ENCODE assay signal across 10 cellular contexts in genomic region chr1:242147096-242147976, GRCh38.
A peak's percentile ranks its signal among the peaks of the same experiment; 100 is the strongest.
DNase-seq lines count a peak whose midpoint lies in the region; ATAC-seq and TF ChIP-seq lines count a peak whose summit lies in the region.
"Had no signal": no experiment of that assay in that cellular context is flagged by ENCODE, and none has a peak within 500 bp of the region (broad histone marks: within the 10 kb centered on the region; RNA-seq: fewer than 3 reads in every experiment).

No MANE protein-coding gene starts in this region.

- TF ChIP-seq POLR2A in thyroid gland (IDR thresholded peaks at IDR 0.05): no peak

- H3K27ac Mint-ChIP-seq in GM23338: peak overlapping the region; percentile 36; the same call in 1 of the 2 replicates
- H3K27ac Mint-ChIP-seq in activated CD4-positive, alpha-beta memory T cell treated with anti-CD3 and anti-CD28 coated beads for 36 hours: no peak overlapping the region
- no peak overlapping the region for H3K27ac Mint-ChIP-seq in activated T-helper 2 cell treated with anti-CD3 and anti-CD28 coated beads, Interferon-gamma antibody, Interleukin-2, Interleukin-4, amounts not matched to agents 10 μg/mL and 5 μg/mL and 100 μg/mL, durations not matched to agents 14 hours and 24 hours and 36 hours

- no peak for TF ChIP-seq CTCF in GM23338 (conservative IDR thresholded peaks at IDR 0.05; ENCODE audit: low read depth in 2 of 2)
- no peak for TF ChIP-seq CTCF in fibroblast of villous mesenchyme (IDR thresholded peaks at IDR 0.05; ENCODE audit: insufficient read depth, low read depth, low read length)
- no peak for TF ChIP-seq CTCF in thyroid gland (IDR thresholded peaks at IDR 0.05)

- no peak overlapping the region for H3K4me3 Mint-ChIP-seq in GM23338
- H3K4me3 Mint-ChIP-seq in activated CD4-positive, alpha-beta memory T cell treated with anti-CD3 and anti-CD28 coated beads for 36 hours: no peak overlapping the region
- no peak overlapping the region for H3K4me3 Mint-ChIP-seq in activated T-helper 2 cell treated with anti-CD3 and anti-CD28 coated beads, Interferon-gamma antibody, Interleukin-2, Interleukin-4, amounts not matched to agents 10 μg/mL and 5 μg/mL and 100 μg/mL, durations not matched to agents 14 hours and 24 hours and 36 hours (ENCODE audit: low read depth)
- H3K4me3 Mint-ChIP-seq: central memory CD8-positive, alpha-beta T cell had no signal

- no peaks in the 10 kb centered on the region for H3K27me3 Mint-ChIP-seq in GM23338 (ENCODE audit: insufficient read depth, low read depth, poor library complexity)
- peaks cover 4% of the 10 kb centered on the region for H3K27me3 Mint-ChIP-seq in activated CD4-positive, alpha-beta memory T cell treated with anti-CD3 and anti-CD28 coated beads for 36 hours
- no peaks in the 10 kb centered on the region for H3K27me3 Mint-ChIP-seq in activated T-helper 2 cell treated with anti-CD3 and anti-CD28 coated beads, Interferon-gamma antibody, Interleukin-2, Interleukin-4, amounts not matched to agents 10 μg/mL and 5 μg/mL and 100 μg/mL, durations not matched to agents 14 hours and 24 hours and 36 hours (ENCODE audit: low read depth)

- no peak overlapping the region for H3K4me3 ChIP-seq in GM23338
- H3K4me3 ChIP-seq in fibroblast of villous mesenchyme (ENCODE audit: low read depth, low read length): no peak overlapping the region
- no peak overlapping the region for H3K4me3 ChIP-seq in thyroid gland (replicated peaks in 1 of 3)
- H3K4me3 ChIP-seq: stomach had no signal

- H3K27me3 ChIP-seq in GM23338 (ENCODE audit: insufficient read depth): no peaks in the 10 kb centered on the region
- H3K27me3 ChIP-seq in thyroid gland: no peaks in the 10 kb centered on the region
- H3K27me3 ChIP-seq: stomach had no signal

- no peaks in the 10 kb centered on the region for H3K79me2 ChIP-seq in GM23338 (replicated peaks; ENCODE audit: insufficient read depth)

- H3K9me3 ChIP-seq in thyroid gland: no peaks in the 10 kb centered on the region
- H3K9me3 ChIP-seq: stomach had no signal

- H3K9me2 ChIP-seq in GM23338 (ENCODE audit: insufficient read depth): no peaks in the 10 kb centered on the region

- in situ Hi-C loops in Caki2 (cut with HindIII; ENCODE audit: low pct_unique_long_range_greater_than_20kb, low sequenced_read_pairs): no loop called here

- DNase-seq in Caki2 (ENCODE audit: low read depth): peak; percentile 67
- DNase-seq in GM23338 (ENCODE audit: low spot score): peak; percentile 18
- DNase-seq in NOMO-1 treated with dmso at 0.1 percent for 144 hours (lab: John Stamatoyannopoulos, UW; ENCODE audit: unreplicated experiment): peak; percentile 78
- peak; percentile 2 for DNase-seq in fibroblast of villous mesenchyme (ENCODE audit: low read depth)
- DNase-seq in activated CD4-positive, alpha-beta memory T cell treated with anti-CD3 and anti-CD28 coated beads for 36 hours: no peak
- no peak for DNase-seq in activated T-helper 2 cell treated with anti-CD3 and anti-CD28 coated beads, Interferon-gamma antibody, Interleukin-2, Interleukin-4, amounts not matched to agents 10 μg/mL and 5 μg/mL and 100 μg/mL, durations not matched to agents 14 hours and 24 hours and 36 hours (ENCODE audit: low spot score)
- DNase-seq in thyroid gland: no peak
- no peak for DNase-seq in T-helper 1 cell
- DNase-seq: stomach had no signal

- peak overlapping the region; percentile 76 for H3K27ac ChIP-seq in GM23338 (ENCODE audit: low read depth)
- H3K27ac ChIP-seq in thyroid gland: no peak overlapping the region
- H3K27ac ChIP-seq: stomach had no signal

- no peak for ATAC-seq in GM23338

- H4K20me1 ChIP-seq in GM23338 (replicated peaks; ENCODE audit: insufficient read depth): no peaks in the 10 kb centered on the region

- H3K4me2 ChIP-seq in GM23338: peak overlapping the region; percentile 51; the same call in 1 of the 2 replicates

- CTCF ChIA-PET in activated CD4-positive, alpha-beta memory T cell treated with anti-CD3 and anti-CD28 coated beads for 36 hours (lab: Charles Lee): no interaction called here

- peaks cover 10% of the 10 kb centered on the region; the same call in 1 of the 3 replicates for H3K9me3 Mint-ChIP-seq in GM23338
- no peaks in the 10 kb centered on the region for H3K9me3 Mint-ChIP-seq in activated CD4-positive, alpha-beta memory T cell treated with anti-CD3 and anti-CD28 coated beads for 36 hours
- H3K9me3 Mint-ChIP-seq in activated T-helper 2 cell treated with anti-CD3 and anti-CD28 coated beads, Interferon-gamma antibody, Interleukin-2, Interleukin-4, amounts not matched to agents 10 μg/mL and 5 μg/mL and 100 μg/mL, durations not matched to agents 14 hours and 24 hours and 36 hours: no peaks in the 10 kb centered on the region

- intact Hi-C loops in activated CD4-positive, alpha-beta memory T cell treated with anti-CD3 and anti-CD28 coated beads for 36 hours (cut with micrococcal nuclease): no loop called here
- intact Hi-C loops in activated T-helper 2 cell treated with anti-CD3 and anti-CD28 coated beads, Interferon-gamma antibody, Interleukin-2, Interleukin-4, amounts not matched to agents 10 μg/mL and 5 μg/mL and 100 μg/mL, durations not matched to agents 14 hours and 24 hours and 36 hours (cut with micrococcal nuclease): no loop called here
- intact Hi-C loops in thyroid gland (cut with DNase I): no loop called here

- no peaks in the 10 kb centered on the region for H3K36me3 ChIP-seq in GM23338 (ENCODE audit: insufficient read depth)
- no peaks in the 10 kb centered on the region for H3K36me3 ChIP-seq in thyroid gland
- H3K36me3 ChIP-seq: stomach had no signal

- POLR2A ChIA-PET in activated CD4-positive, alpha-beta memory T cell treated with anti-CD3 and anti-CD28 coated beads for 36 hours (lab: Charles Lee): no interaction called here

- peaks cover 11% of the 10 kb centered on the region; the same call in 2 of the 3 replicates for H3K36me3 Mint-ChIP-seq in GM23338 (ENCODE audit: low read depth)
- no peaks in the 10 kb centered on the region for H3K36me3 Mint-ChIP-seq in activated CD4-positive, alpha-beta memory T cell treated with anti-CD3 and anti-CD28 coated beads for 36 hours
- H3K36me3 Mint-ChIP-seq in activated T-helper 2 cell treated with anti-CD3 and anti-CD28 coated beads, Interferon-gamma antibody, Interleukin-2, Interleukin-4, amounts not matched to agents 10 μg/mL and 5 μg/mL and 100 μg/mL, durations not matched to agents 14 hours and 24 hours and 36 hours (ENCODE audit: low read depth): no peaks in the 10 kb centered on the region

- H3K4me1 ChIP-seq in GM23338 (ENCODE audit: insufficient read depth) (peaks cover 14% of the 10 kb centered on the region), thyroid gland (no peaks in the 10 kb centered on the region)
- H3K4me1 ChIP-seq: stomach had no signal

- no peaks in the 10 kb centered on the region for H3F3A ChIP-seq in GM23338 (replicated peaks; ENCODE audit: low read depth)

- 17 to 21% methylated on average over 4 of the region's 4 CpGs for WGBS in thyroid gland, 2 donors

- peaks cover 16% of the 10 kb centered on the region for H3K4me1 Mint-ChIP-seq in GM23338
- H3K4me1 Mint-ChIP-seq in activated CD4-positive, alpha-beta memory T cell treated with anti-CD3 and anti-CD28 coated beads for 36 hours (ENCODE audit: low read depth): no peaks in the 10 kb centered on the region
- H3K4me1 Mint-ChIP-seq in activated T-helper 2 cell treated with anti-CD3 and anti-CD28 coated beads, Interferon-gamma antibody, Interleukin-2, Interleukin-4, amounts not matched to agents 10 μg/mL and 5 μg/mL and 100 μg/mL, durations not matched to agents 14 hours and 24 hours and 36 hours (ENCODE audit: low read depth): peaks cover 2% of the 10 kb centered on the region
- H3K4me1 Mint-ChIP-seq: central memory CD8-positive, alpha-beta T cell had no signal

- no peak overlapping the region for H2AFZ ChIP-seq in GM23338

TF ChIP-seq in GM23338, 12 proteins besides CTCF, POLR2A, EP300 and RAD21 (continues in another document):
- TF ChIP-seq ZNF114 (CRISPR knock-in tag; IDR thresholded peaks at IDR 0.05) (no peak), ETS1 (IDR thresholded peaks at IDR 0.05) (no peak), STAT1 (IDR thresholded peaks at IDR 0.05; ENCODE audit: unreplicated experiment) (no peak), CREB1 (CRISPR knock-in tag; IDR thresholded peaks at IDR 0.05; ENCODE audit: low read depth) (no peak), REST (IDR thresholded peaks at IDR 0.05; ENCODE audit: unreplicated experiment) (no peak), NANOG (IDR thresholded peaks at IDR 0.05; ENCODE audit: borderline replicate concordance) (no peak)

Comparison
In these comparisons a context has a peak if more than half of its experiments do, and no peak if none do; other contexts are left out.
1. DNase-seq: peak in Caki2 (single experiment), GM23338 (single experiment), NOMO-1 treated with dmso at 0.1 percent for 144 hours (single experiment) and fibroblast of villous mesenchyme (single experiment); none in activated CD4-positive, alpha-beta memory T cell treated with anti-CD3 and anti-CD28 coated beads for 36 hours (single experiment), activated T-helper 2 cell treated with anti-CD3 and anti-CD28 coated beads, Interferon-gamma antibody, Interleukin-2, Interleukin-4, amounts not matched to agents 10 μg/mL and 5 μg/mL and 100 μg/mL, durations not matched to agents 14 hours and 24 hours and 36 hours (single experiment), thyroid gland (0 of 2) and T-helper 1 cell (0 of 5).